ENCODE assay signal across 20 cellular contexts in the genomic region with DNA sequence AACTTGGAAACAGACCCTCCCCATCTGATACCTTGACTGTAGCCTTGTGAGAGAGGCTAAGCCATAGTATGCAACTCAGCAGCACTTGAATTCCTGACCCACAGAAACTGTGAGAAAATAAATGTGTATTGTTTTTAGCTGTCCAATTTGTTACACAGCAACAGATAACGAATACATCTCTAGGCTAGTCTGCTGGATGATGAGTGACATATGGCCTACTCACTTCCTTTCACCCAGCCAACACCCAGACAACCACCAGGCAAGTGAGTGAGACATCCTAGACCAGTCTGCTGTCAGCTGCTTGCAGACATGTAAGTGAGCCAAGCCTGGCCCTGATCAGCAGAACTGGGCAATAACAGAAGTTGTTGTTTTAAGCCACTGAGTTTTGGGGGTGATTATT. TPM values are rescaled to one million over a fixed set of nuclear protein-coding genes. Genes with fewer than 3 reads are reported as not detected.
DNase-seq lines count a peak whose midpoint lies in the region; ATAC-seq and TF ChIP-seq lines count a peak whose summit lies in the region.
"Had no signal": no experiment of that assay in that cellular context is flagged by ENCODE, and none has a peak within 500 bp of the region (broad histone marks: within the 10 kb centered on the region; RNA-seq: fewer than 3 reads in every experiment).

No MANE protein-coding gene starts in this region.

- H3K27ac Mint-ChIP-seq in chondrocyte (ENCODE audit: unreplicated experiment), result no peak overlapping the region
- H3K27ac Mint-ChIP-seq: activated naive CD4-positive, alpha-beta T cell treated with anti-CD3 and anti-CD28 coated beads, Interleukin-2, amount 50 U/mL, for 24 hours; endodermal cell; H9; immature natural killer cell had no signal

- no peak overlapping the region for H4K12ac ChIP-seq in trophoblast cell (ENCODE audit: low read depth, low read length)

- H3K4me2 ChIP-seq in trophoblast cell (ENCODE audit: low read length), result no peak overlapping the region

- no peak overlapping the region for H3K27ac ChIP-seq in trophoblast cell (ENCODE audit: low read depth, low read length)

- peaks cover 14% of the 10 kb centered on the region for H3K9me3 Mint-ChIP-seq in chondrocyte (ENCODE audit: low read depth)
- H3K9me3 Mint-ChIP-seq: immature natural killer cell had no signal

- WGBS in trophoblast cell (ENCODE audit: extremely low coverage, insufficient coverage, insufficient read length), result no CpG with 5 or more reads among the region's 1 CpG

- H3K9ac ChIP-seq in trophoblast cell (ENCODE audit: low read length), result no peak overlapping the region

- peaks cover 17 to 19% of the 10 kb centered on the region in 2 experiments for H3K4me1 ChIP-seq in trophoblast cell (ENCODE audit: control insufficient read depth in 1 of 2, insufficient read depth in 2 of 2, low read length in 2 of 2)

- H3K4me3 Mint-ChIP-seq in chondrocyte (ENCODE audit: unreplicated experiment), result no peak overlapping the region
- H3K4me3 Mint-ChIP-seq: activated naive CD4-positive, alpha-beta T cell treated with anti-CD3 and anti-CD28 coated beads, Interleukin-2, amount 50 U/mL, for 24 hours; central memory CD8-positive, alpha-beta T cell; endodermal cell; H9; IgD-negative memory B cell; immature natural killer cell had no signal

- peak overlapping the region; percentile 61 for H2BK12ac ChIP-seq in trophoblast cell (ENCODE audit: low read length)

- no peak overlapping the region for H2BK5ac ChIP-seq in trophoblast cell (ENCODE audit: low read depth, low read length, poor library complexity)

- peaks cover 7% of the 10 kb centered on the region for H3K9me3 ChIP-seq in trophoblast cell (ENCODE audit: insufficient read depth, low read depth, low read length)

- no peaks in the 10 kb centered on the region for H3K27me3 Mint-ChIP-seq in chondrocyte (ENCODE audit: low read depth)
- H3K27me3 Mint-ChIP-seq: activated naive CD4-positive, alpha-beta T cell treated with anti-CD3 and anti-CD28 coated beads, Interleukin-2, amount 50 U/mL, for 24 hours; central memory CD8-positive, alpha-beta T cell; IgD-negative memory B cell had no signal

- peaks cover 12% of the 10 kb centered on the region for H3K4me1 Mint-ChIP-seq in chondrocyte (ENCODE audit: low read depth)
- H3K4me1 Mint-ChIP-seq: activated naive CD4-positive, alpha-beta T cell treated with anti-CD3 and anti-CD28 coated beads, Interleukin-2, amount 50 U/mL, for 24 hours; central memory CD8-positive, alpha-beta T cell; immature natural killer cell had no signal

- H3K18ac ChIP-seq in trophoblast cell (ENCODE audit: low read length), result no peak overlapping the region

- peak; percentile 24 for DNase-seq in GM12865 (ENCODE audit: low read depth)
- peak; percentile 29 for DNase-seq in OCI-M1 (lab: John Stamatoyannopoulos, UW)
- DNase-seq in trophoblast cell, result peak; percentile 79 to 82
- DNase-seq in effector CD8-positive, alpha-beta T cell (lab: John Stamatoyannopoulos, UW), result no peak
- DNase-seq in chondrocyte (ENCODE audit: low spot score), result no peak
- DNase-seq: activated CD8-positive, alpha-beta memory T cell treated with anti-CD3 and anti-CD28 coated beads, Interleukin-2, amount 50 U/mL, for 48 hours; EL; H9; immature natural killer cell; NCI-H1092; occipital lobe; RPMI8226; stimulated activated CD4-positive, alpha-beta T cell treated with anti-CD3 and anti-CD28 coated beads, Interleukin-2, amount 100 ng/mL, for 24 hours; SW 1271 had no signal

- peak overlapping the region; percentile 22 for H4K91ac ChIP-seq in trophoblast cell (ENCODE audit: low read depth, low read length)

- no peak overlapping the region for H3K4ac ChIP-seq in trophoblast cell (ENCODE audit: low read depth, low read length)

- peaks cover 0 to 2% of the 10 kb centered on the region in 2 experiments for H3K36me3 ChIP-seq in trophoblast cell (ENCODE audit: control insufficient read depth in 1 of 2, insufficient read depth in 2 of 2, low read length in 2 of 2)

- ATAC-seq in esophagus mucosa, result peak; percentile 26
- ATAC-seq in GM18867 (IDR thresholded peaks at IDR 0.05; ENCODE audit: unreplicated experiment), result no peak

- H4K8ac ChIP-seq in trophoblast cell (ENCODE audit: low read depth, low read length), result no peak overlapping the region

- TF ChIP-seq CTCF in GM12865 (IDR thresholded peaks at IDR 0.05; ENCODE audit: insufficient read depth, low read depth, low read length, missing control alignments) (no peak), chondrocyte (IDR thresholded peaks at IDR 0.05) (no peak)

- no peak overlapping the region for H3K14ac ChIP-seq in trophoblast cell (ENCODE audit: low read length)

- H3K79me2 ChIP-seq in trophoblast cell (ENCODE audit: control insufficient read depth, insufficient read depth, low read length, poor library complexity), result peaks cover 3% of the 10 kb centered on the region

- H2AFZ ChIP-seq in trophoblast cell (ENCODE audit: insufficient read depth, low read length, poor library complexity), result no peak overlapping the region

- H3K36me3 Mint-ChIP-seq in chondrocyte (ENCODE audit: low read depth), result peaks cover 2% of the 10 kb centered on the region
- H3K36me3 Mint-ChIP-seq: IgD-negative memory B cell had no signal

- H3K79me1 ChIP-seq in trophoblast cell (ENCODE audit: low read length), result peaks cover 37% of the 10 kb centered on the region

- H3K23ac ChIP-seq in trophoblast cell (ENCODE audit: low read length), result no peak overlapping the region

- H3K4me3 ChIP-seq in GM12865 (ENCODE audit: low read depth, low read length) (no peak overlapping the region), trophoblast cell (ENCODE audit: low read depth, low read length) (no peak overlapping the region)

- no peak overlapping the region for H2BK120ac ChIP-seq in trophoblast cell (ENCODE audit: insufficient read depth, low read length, poor library complexity)

- no peaks in the 10 kb centered on the region for H3K27me3 ChIP-seq in trophoblast cell (ENCODE audit: insufficient read depth, low read length)

- H2AK5ac ChIP-seq in trophoblast cell (ENCODE audit: low read length), result no peak overlapping the region

RNA-seq across cellular contexts. Expression of gene SMAD6, which starts 19.2 kb away (rescaled TPM):
- total RNA-seq in esophagus mucosa (1.2 TPM), chondrocyte (5.2 to 29.0 TPM (median 6.6 TPM) in 3 replicates)
- polyA plus RNA-seq in trophoblast cell (2013), result 29.5 and 30.6 TPM in 2 replicates
- polyA plus RNA-seq: IgD-negative memory B cell, immature natural killer cell had no signal

Comparison
In these comparisons a context has a peak if more than half of its experiments do, and no peak if none do; other contexts are left out.
1. DNase-seq: peak in GM12865 (single experiment), OCI-M1 (single experiment) and trophoblast cell (2 of 2); none in effector CD8-positive, alpha-beta T cell (single experiment) and chondrocyte (single experiment).